Comparison of ENCODE assay signal across 8 cellular contexts in genomic region chr3:137013955-137014688, GRCh38. TPM values are rescaled to one million over a fixed set of nuclear protein-coding genes. Genes with fewer than 3 reads are reported as not detected.
A peak's percentile ranks its signal among the peaks of the same experiment; 100 is the strongest.
DNase-seq lines count a peak whose midpoint lies in the region; ATAC-seq and TF ChIP-seq lines count a peak whose summit lies in the region.

No MANE protein-coding gene starts in this region.

- POLR2A ChIA-PET in GM10248 (lab: Yijun Ruan, JAX): interaction anchor here (0.6 to 1.3 kb wide), 2 partner anchors 262 to 280 kb away, joined by 5 to 9 read pairs; partner anchors contain the start of gene STAG1

- peak; percentile 69 for ATAC-seq in HG02840 (IDR thresholded peaks at IDR 0.05; ENCODE audit: low FRiP score, unreplicated experiment)
- ATAC-seq in psoas muscle: peak; percentile 92 to 99 (median 96)

- peaks cover 5% of the 10 kb centered on the region for H3K4me1 ChIP-seq in left ventricle myocardium inferior
- H3K4me1 ChIP-seq in psoas muscle: no peaks in the 10 kb centered on the region
- H3K4me1 ChIP-seq in urinary bladder (ENCODE audit: insufficient read depth): no peaks in the 10 kb centered on the region

- intact Hi-C loops in left ventricle myocardium inferior (cut with micrococcal nuclease) (loop anchor here (5.0 kb wide), 3 partner anchors 197 to 937 kb away; partner anchors contain the start of genes SLC35G2 and STAG1), psoas muscle (cut with DNase I) (loop anchor here (1.0 to 10.0 kb wide), 7 partner anchors 149 to 942 kb away; partner anchors contain the start of genes NCK1 (in 1 of the 2), SLC35G2 (in 1 of the 2) and STAG1 (in 1 of the 2))

- H3K4me3 ChIP-seq in left ventricle myocardium inferior (peak overlapping the region; percentile 64), psoas muscle (peak overlapping the region; percentile 57), urinary bladder (ENCODE audit: low read depth, low read length) (peak overlapping the region; percentile 19)

- H3K27me3 ChIP-seq in left ventricle myocardium inferior (ENCODE audit: low read depth) (no peaks in the 10 kb centered on the region), psoas muscle (ENCODE audit: insufficient read depth in 3 of 3, low read length in 2 of 3) (no peaks in the 10 kb centered on the region)

- WGBS in psoas muscle, 3 donors: 12 to 15% (median 13%) methylated on average over 17 of the region's 17 CpGs
- WGBS in urinary bladder: 8% methylated on average over 17 of the region's 17 CpGs

- TF ChIP-seq CTCF in GM10248 (IDR thresholded peaks at IDR 0.05; ENCODE audit: control extremely low read depth, extremely low read depth, low read depth, missing control alignments) (peak; percentile 78), left ventricle myocardium inferior (IDR thresholded peaks at IDR 0.05; ENCODE audit: borderline replicate concordance) (peak; percentile 89), psoas muscle (IDR thresholded peaks at IDR 0.05) (peak; percentile 92)

- peak overlapping the region; percentile 64 for H3K27ac ChIP-seq in left ventricle myocardium inferior (replicated peaks)
- H3K27ac ChIP-seq in psoas muscle: peak overlapping the region; percentile 30
- peak overlapping the region; percentile 51 for H3K27ac ChIP-seq in urinary bladder (ENCODE audit: low read depth)

- H3K36me3 ChIP-seq in left ventricle myocardium inferior (no peaks in the 10 kb centered on the region), psoas muscle (ENCODE audit: insufficient read depth in 1 of 2, low read depth in 1 of 2) (no peaks in the 10 kb centered on the region), urinary bladder (ENCODE audit: insufficient read depth) (no peaks in the 10 kb centered on the region)

- DNase-seq in GM10248 (ENCODE audit: extremely low spot score) (peak; percentile 82), NCI-H146 treated with DMSO at 0.1 percent for 48 hours (lab: John Stamatoyannopoulos, UW; ENCODE audit: unreplicated experiment) (peak; percentile 85), T-helper 1 cell (peak; percentile 61 to 83 (median 74)), amniotic epithelial cell (ENCODE audit: low read depth) (peak; percentile 80), left ventricle myocardium inferior (peak; percentile 88), psoas muscle (peak; percentile 86 to 93)

- CTCF ChIA-PET in GM10248 (lab: Yijun Ruan, JAX): interaction anchor here (0.6 to 7.0 kb wide), 85 partner anchors 11 to 1901 kb away, joined by 3 to 90 read pairs (median 4); partner anchors contain the start of genes NCK1 and STAG1

- no peaks in the 10 kb centered on the region for H3K9me3 ChIP-seq in left ventricle myocardium inferior (replicated peaks)
- no peaks in the 10 kb centered on the region for H3K9me3 ChIP-seq in psoas muscle

RNA-seq across cellular contexts. Expression of gene IL20RB, which starts 56.3 kb away (rescaled TPM):
- total RNA-seq in left ventricle myocardium inferior: 0.44 TPM
- total RNA-seq in psoas muscle: under 1 TPM in 3 of 4 donors, not detected in 1; 0.56 to 0.71 (median 0.71) TPM
- 1 to 10 TPM in 1 of 3 donors, under 1 TPM in 2; 0.46 to 1.6 (median 0.66) TPM for polyA plus RNA-seq in psoas muscle
- 0.42 TPM for total RNA-seq in urinary bladder
- polyA plus RNA-seq in urinary bladder: 0.98 TPM

Comparison
In these comparisons a context has a peak if more than half of its experiments do, and no peak if none do; other contexts are left out.
1. Peak in every context shown above with its lines: DNase-seq, ATAC-seq, H3K4me3 ChIP-seq and H3K27ac ChIP-seq.